30 cellular contexts compared by ENCODE assay signal in genomic region chr3:154898398-154898797, GRCh38.
A peak's percentile ranks its signal among the peaks of the same experiment; 100 is the strongest.
DNase-seq lines count a peak whose midpoint lies in the region; ATAC-seq and TF ChIP-seq lines count a peak whose summit lies in the region.
"Had no signal": no experiment of that assay in that cellular context is flagged by ENCODE, and none has a peak within 500 bp of the region (broad histone marks: within the 10 kb centered on the region; RNA-seq: fewer than 3 reads in every experiment).

No MANE protein-coding gene starts in this region.

- H2AFZ ChIP-seq in SK-N-SH (ENCODE audit: low read depth) (0 out of 2 replicates have a peak overlapping the region, but pooled peaks have one; percentile 5), mesenchymal stem cell (ENCODE audit: low read depth, low read length) (no peak overlapping the region)

- H3K79me1 ChIP-seq in mesenchymal stem cell (replicated peaks; ENCODE audit: low read length, poor library complexity, severe bottlenecking) = no peaks in the 10 kb centered on the region

- H3K9ac ChIP-seq in SK-N-SH (no peak overlapping the region), mesenchymal stem cell (ENCODE audit: low read length) (peak overlapping the region; percentile 75), skeletal muscle tissue (ENCODE audit: low read depth in 1 of 3, low read length in 3 of 3) (no peak overlapping the region)

- H2AK5ac ChIP-seq in mesenchymal stem cell (ENCODE audit: low read length, severe bottlenecking) = no peak overlapping the region

- TF ChIP-seq CTCF in SK-N-SH (IDR thresholded peaks at IDR 0.05) = no peak

- H3F3A ChIP-seq in SK-N-SH (replicated peaks; ENCODE audit: insufficient read depth) = peaks cover 17% of the 10 kb centered on the region

- POLR2A ChIA-PET in SK-N-SH (lab: Yijun Ruan, JAX) = no interaction called here

- WGBS in SK-N-SH (ENCODE audit: low lambda C conversion rate) = 38% methylated on average over 3 of the region's 3 CpGs
- 25% methylated on average over 2 of the region's 3 CpGs for WGBS in mesenchymal stem cell

- TF ChIP-seq RAD21 in SK-N-SH (IDR thresholded peaks at IDR 0.05; ENCODE audit: low read length) = no peak

- no peaks in the 10 kb centered on the region for H3K36me3 ChIP-seq in SK-N-SH (replicated peaks in 1 of 2; ENCODE audit: control insufficient read depth in 1 of 2, insufficient read depth in 2 of 2, low read length in 1 of 2)
- no peaks in the 10 kb centered on the region for H3K36me3 ChIP-seq in mesenchymal stem cell (ENCODE audit: control insufficient read depth in 1 of 2, insufficient read depth in 2 of 2, low read depth in 1 of 2, low read length in 2 of 2)
- no peaks in the 10 kb centered on the region for H3K36me3 ChIP-seq in skeletal muscle tissue (ENCODE audit: control insufficient read depth in 3 of 3, insufficient read depth in 3 of 3, low read length in 3 of 3)
- H3K36me3 ChIP-seq: colonic mucosa, neutrophil, SJCRH30 had no signal

- H2BK15ac ChIP-seq in mesenchymal stem cell (ENCODE audit: low read depth, poor library complexity, severe bottlenecking) = no peak overlapping the region

- no peak overlapping the region for H3K14ac ChIP-seq in mesenchymal stem cell (ENCODE audit: low read length in 2 of 2)

- no peak overlapping the region for H2BK12ac ChIP-seq in mesenchymal stem cell (ENCODE audit: low read length in 2 of 2)

- H3K27me3 ChIP-seq in SK-N-SH (ENCODE audit: insufficient read depth) (no peaks in the 10 kb centered on the region), mesenchymal stem cell (ENCODE audit: control insufficient read depth in 1 of 2, insufficient read depth in 1 of 2, low read length in 2 of 2) (no peaks in the 10 kb centered on the region), skeletal muscle tissue (ENCODE audit: control insufficient read depth in 3 of 3, insufficient read depth in 3 of 3, low read length in 3 of 3) (no peaks in the 10 kb centered on the region)
- H3K27me3 ChIP-seq: colonic mucosa, neutrophil, SJCRH30, testis had no signal

- no peaks in the 10 kb centered on the region for H3K9me3 ChIP-seq in SK-N-SH
- H3K9me3 ChIP-seq in mesenchymal stem cell (ENCODE audit: control insufficient read depth, low read length) = no peaks in the 10 kb centered on the region
- no peaks in the 10 kb centered on the region for H3K9me3 ChIP-seq in skeletal muscle tissue (ENCODE audit: control insufficient read depth in 3 of 3, low read length in 3 of 3)
- H3K9me3 ChIP-seq: colonic mucosa, neutrophil, SJCRH30, testis had no signal

- no peak overlapping the region for H3K18ac ChIP-seq in mesenchymal stem cell (ENCODE audit: low read depth in 1 of 2, low read length in 2 of 2)

- H3K23ac ChIP-seq in mesenchymal stem cell (ENCODE audit: low read length in 2 of 2) = no peak overlapping the region

- H3K9me2 ChIP-seq in SK-N-SH = no peaks in the 10 kb centered on the region

- no peak overlapping the region for H4K91ac ChIP-seq in mesenchymal stem cell (ENCODE audit: low read length)

- no peaks in the 10 kb centered on the region for H3K79me2 ChIP-seq in SK-N-SH (ENCODE audit: insufficient read depth)

- H3K4me3 ChIP-seq in SK-N-SH (ENCODE audit: low read depth in 2 of 2, low read length in 1 of 2) (no peak overlapping the region), mesenchymal stem cell (ENCODE audit: insufficient read depth in 1 of 2, low read depth in 1 of 2, low read length in 2 of 2) (no peak overlapping the region), skeletal muscle tissue (ENCODE audit: low read length in 3 of 3) (no peak overlapping the region)
- H3K4me3 ChIP-seq: colonic mucosa, SJCRH30, testis had no signal

- no peak overlapping the region for H2BK120ac ChIP-seq in mesenchymal stem cell (ENCODE audit: low read depth, low read length)

- H3K27ac ChIP-seq in SK-N-SH (ENCODE audit: low read depth in 2 of 2, low read length in 1 of 2) = peak overlapping the region in 1 of 2 experiments; percentile 5; a peak in 1 of 4 replicates
- H3K27ac ChIP-seq in mesenchymal stem cell (ENCODE audit: low read length, poor library complexity, severe bottlenecking) = no peak overlapping the region
- peak overlapping the region; percentile 41 for H3K27ac ChIP-seq in skeletal muscle tissue (ENCODE audit: low read depth, low read length)
- H3K27ac ChIP-seq: 22Rv1, colonic mucosa, neutrophil, SJCRH30, testis had no signal

- no peak for TF ChIP-seq EP300 in SK-N-SH (IDR thresholded peaks at IDR 0.05; ENCODE audit: borderline replicate concordance in 1 of 2, low read depth in 1 of 2, low read length in 1 of 2)

- ATAC-seq in SK-N-SH treated with all-trans-retinoic acid at 6 μM for 48 hours (no peak), GM21737 (IDR thresholded peaks at IDR 0.05; ENCODE audit: unreplicated experiment) (no peak), HG03045 (IDR thresholded peaks at IDR 0.05; ENCODE audit: unreplicated experiment) (no peak)
- ATAC-seq: naive thymus-derived CD4-positive, alpha-beta T cell; T-cell had no signal

- H3K4me2 ChIP-seq in SK-N-SH (no peak overlapping the region), mesenchymal stem cell (ENCODE audit: low read length, poor library complexity, severe bottlenecking) (no peak overlapping the region)

- no peaks in the 10 kb centered on the region for H4K20me1 ChIP-seq in SK-N-SH (ENCODE audit: insufficient read depth)

- no peak overlapping the region for H3K4ac ChIP-seq in mesenchymal stem cell (ENCODE audit: low read depth in 1 of 2, low read length in 2 of 2)

- no peak overlapping the region for H4K8ac ChIP-seq in mesenchymal stem cell (ENCODE audit: low read length)

- no peaks in the 10 kb centered on the region; a peak in 1 of 4 replicates for H3K4me1 ChIP-seq in SK-N-SH (ENCODE audit: control insufficient read depth in 1 of 2, insufficient read depth in 2 of 2, low read depth in 1 of 2, low read length in 1 of 2)
- no peaks in the 10 kb centered on the region for H3K4me1 ChIP-seq in mesenchymal stem cell (ENCODE audit: control insufficient read depth, insufficient read depth, low read depth, low read length)
- peaks cover 0 to 9% (median 0%) of the 10 kb centered on the region in 3 donors for H3K4me1 ChIP-seq in skeletal muscle tissue (ENCODE audit: control insufficient read depth in 3 of 3, insufficient read depth in 3 of 3, low read length in 3 of 3)
- H3K4me1 ChIP-seq: colonic mucosa, SJCRH30, testis had no signal

- no peak overlapping the region for H2BK5ac ChIP-seq in mesenchymal stem cell (ENCODE audit: low read depth, low read length, poor library complexity, severe bottlenecking)

- CTCF ChIA-PET in SK-N-SH (lab: Yijun Ruan, JAX) = interaction anchor here (1.0 kb wide), 1 partner anchor 11 kb away, joined by 3 read pairs; no protein-coding TSS in a partner anchor

- DNase-seq in SK-N-SH = no peak
- DNase-seq in fibroblast of peridontal ligament (ENCODE audit: extremely low read depth) = peak; percentile 70
- DNase-seq in mesenchymal stem cell = peak; percentile 18
- DNase-seq in AML-193 (lab: John Stamatoyannopoulos, UW) = no peak
- DNase-seq: activated CD4-positive, alpha-beta T cell treated with anti-CD3 and anti-CD28 coated beads, Interleukin-2, amount 10 ng/mL, durations not matched to agents 24 days and 14 days; activated CD8-positive, alpha-beta memory T cell treated with anti-CD3 and anti-CD28 coated beads for 24 hours; activated T-cell treated with anti-CD3 and anti-CD28 coated beads for 4 hours; aorta; colonic mucosa; DMS79 treated with DMSO at 0.1 percent for 48 hours; effector CD4-positive, alpha-beta T cell; foreskin melanocyte; GF-D8; hypothalamus; midbrain; naive thymus-derived CD4-positive, alpha-beta T cell; NCI-H1105 treated with DMSO at 0.1 percent for 48 hours; NCI-H187 treated with DMSO at 0.1 percent for 48 hours; NCI-H510A treated with DMSO at 0.1 percent for 48 hours; SJCRH30; stimulated activated CD4-positive, alpha-beta T cell treated with anti-CD3 and anti-CD28 coated beads, Interleukin-1b, Interleukin-23, amount 100 ng/mL, for 48 hours; stimulated activated naive CD4-positive, alpha-beta T cell treated with Interleukin-2 at 50 U/mL for 16 hours; T-cell; testis had no signal

TF ChIP-seq in SK-N-SH, 30 proteins besides CTCF, POLR2A, EP300 and RAD21:
- no peak for TF ChIP-seq JUND (IDR thresholded peaks at IDR 0.05)
- TF ChIP-seq FOXJ3 (CRISPR knock-in tag; IDR thresholded peaks at IDR 0.05) = no peak
- no peak for TF ChIP-seq TAF1 (IDR thresholded peaks at IDR 0.05; ENCODE audit: borderline replicate concordance, low read depth, low read length)
- no peak for TF ChIP-seq CHD2 (IDR thresholded peaks at IDR 0.05; ENCODE audit: low read length, partially characterized antibody)

TF ChIP-seq in SK-N-SH treated with all-trans-retinoic acid at 6 μM for 48 hours, 23 proteins besides CTCF, POLR2A, EP300 and RAD21 (continues in another document):
- TF ChIP-seq ESRRG (CRISPR knock-in tag; IDR thresholded peaks at IDR 0.05) = no peak
- TF ChIP-seq ZC3H10 (CRISPR knock-in tag; IDR thresholded peaks at IDR 0.05) = no peak
- TF ChIP-seq, protein P1, sequence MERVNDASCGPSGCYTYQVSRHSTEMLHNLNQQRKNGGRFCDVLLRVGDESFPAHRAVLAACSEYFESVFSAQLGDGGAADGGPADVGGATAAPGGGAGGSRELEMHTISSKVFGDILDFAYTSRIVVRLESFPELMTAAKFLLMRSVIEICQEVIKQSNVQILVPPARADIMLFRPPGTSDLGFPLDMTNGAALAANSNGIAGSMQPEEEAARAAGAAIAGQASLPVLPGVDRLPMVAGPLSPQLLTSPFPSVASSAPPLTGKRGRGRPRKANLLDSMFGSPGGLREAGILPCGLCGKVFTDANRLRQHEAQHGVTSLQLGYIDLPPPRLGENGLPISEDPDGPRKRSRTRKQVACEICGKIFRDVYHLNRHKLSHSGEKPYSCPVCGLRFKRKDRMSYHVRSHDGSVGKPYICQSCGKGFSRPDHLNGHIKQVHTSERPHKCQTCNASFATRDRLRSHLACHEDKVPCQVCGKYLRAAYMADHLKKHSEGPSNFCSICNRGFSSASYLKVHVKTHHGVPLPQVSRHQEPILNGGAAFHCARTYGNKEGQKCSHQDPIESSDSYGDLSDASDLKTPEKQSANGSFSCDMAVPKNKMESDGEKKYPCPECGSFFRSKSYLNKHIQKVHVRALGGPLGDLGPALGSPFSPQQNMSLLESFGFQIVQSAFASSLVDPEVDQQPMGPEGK (CRISPR knock-in tag; IDR thresholded peaks at IDR 0.05; ENCODE audit: borderline replicate concordance) = no peak
- no peak for TF ChIP-seq ZNF70 (CRISPR knock-in tag; IDR thresholded peaks at IDR 0.05)
- no peak for TF ChIP-seq ISL1 (CRISPR knock-in tag; IDR thresholded peaks at IDR 0.05)
- TF ChIP-seq CSDC2 (CRISPR knock-in tag; IDR thresholded peaks at IDR 0.05) = no peak
- no peak for TF ChIP-seq ARNTL (CRISPR knock-in tag; IDR thresholded peaks at IDR 0.05; ENCODE audit: borderline replicate concordance, low read depth)
- no peak for TF ChIP-seq ZFP30 (CRISPR knock-in tag; IDR thresholded peaks at IDR 0.05)

Comparison
In these comparisons a context has a peak if more than half of its experiments do, and no peak if none do; other contexts are left out.
1. DNase-seq: peak in fibroblast of peridontal ligament (single experiment) and mesenchymal stem cell (single experiment); none in SK-N-SH (single experiment) and AML-193 (0 of 2).